In the genomic region with DNA sequence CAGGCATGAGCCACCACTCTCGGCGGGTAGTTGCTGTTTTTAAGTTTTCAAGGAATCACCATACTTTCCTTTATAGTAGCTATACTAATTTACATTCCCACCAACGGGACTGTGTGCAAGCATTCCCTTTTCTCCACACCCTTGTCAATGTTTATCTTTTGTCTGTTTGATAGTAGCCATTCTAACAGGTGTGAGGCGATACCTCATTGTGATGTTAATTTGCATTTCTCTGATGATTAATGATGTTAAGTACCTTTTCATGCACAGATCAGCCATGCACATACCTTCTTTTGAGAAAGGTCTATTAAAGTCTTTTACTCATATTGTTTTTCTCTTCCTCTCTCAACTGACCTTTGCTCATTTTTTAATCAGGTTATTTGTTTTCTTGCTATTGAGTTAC, we compare ENCODE assay signal across 22 cellular contexts. TPM values are rescaled to one million over a fixed set of nuclear protein-coding genes. Genes with fewer than 3 reads are reported as not detected.
A peak's percentile ranks its signal among the peaks of the same experiment; 100 is the strongest.
DNase-seq lines count a peak whose midpoint lies in the region; ATAC-seq and TF ChIP-seq lines count a peak whose summit lies in the region.
"Had no signal": no experiment of that assay in that cellular context is flagged by ENCODE, and none has a peak within 500 bp of the region (broad histone marks: within the 10 kb centered on the region; RNA-seq: fewer than 3 reads in every experiment).

No MANE protein-coding gene starts in this region.

- CTCF ChIA-PET in activated CD4-positive, alpha-beta memory T cell treated with anti-CD3 and anti-CD28 coated beads for 36 hours (lab: Charles Lee), result interaction anchor here (0.9 kb wide), 1 partner anchor 20 kb away, joined by 4 read pairs; no protein-coding TSS in a partner anchor
- CTCF ChIA-PET in activated CD4-positive, alpha-beta memory T cell treated with anti-CD3 and anti-CD28 coated beads, Interleukin-2, amount 10 ng/mL, durations not matched to agents 7 days and 5 days (lab: Charles Lee), result no interaction called here

- H3K36me3 ChIP-seq in GM23338 (ENCODE audit: insufficient read depth), result no peaks in the 10 kb centered on the region
- no peaks in the 10 kb centered on the region for H3K36me3 ChIP-seq in MG63
- H3K36me3 ChIP-seq: heart left ventricle, pancreas had no signal

- H3K4me3 ChIP-seq in GM23338 (no peak overlapping the region), MG63 (no peak overlapping the region)
- H3K4me3 ChIP-seq: heart left ventricle, pancreas had no signal

- no peaks in the 10 kb centered on the region for H3K27me3 Mint-ChIP-seq in activated CD4-positive, alpha-beta memory T cell treated with anti-CD3 and anti-CD28 coated beads for 36 hours
- no peaks in the 10 kb centered on the region for H3K27me3 Mint-ChIP-seq in activated CD4-positive, alpha-beta memory T cell treated with anti-CD3 and anti-CD28 coated beads, Interleukin-2, amount 10 ng/mL, durations not matched to agents 7 days and 5 days
- peaks cover 2% of the 10 kb centered on the region for H3K27me3 Mint-ChIP-seq in GM23338 (ENCODE audit: insufficient read depth, low read depth, poor library complexity)
- no peaks in the 10 kb centered on the region for H3K27me3 Mint-ChIP-seq in activated naive CD8-positive, alpha-beta T cell
- no peaks in the 10 kb centered on the region for H3K27me3 Mint-ChIP-seq in natural killer cell (ENCODE audit: low read depth in 2 of 2)

- peaks cover 66% of the 10 kb centered on the region for H3K4me1 Mint-ChIP-seq in activated CD4-positive, alpha-beta memory T cell treated with anti-CD3 and anti-CD28 coated beads for 36 hours (ENCODE audit: low read depth)
- H3K4me1 Mint-ChIP-seq in activated CD4-positive, alpha-beta memory T cell treated with anti-CD3 and anti-CD28 coated beads, Interleukin-2, amount 10 ng/mL, durations not matched to agents 7 days and 5 days, result peaks cover 10% of the 10 kb centered on the region
- H3K4me1 Mint-ChIP-seq in GM23338 (peaks cover 7% of the 10 kb centered on the region), natural killer cell (peaks cover 45 to 51% of the 10 kb centered on the region in 2 donors)
- H3K4me1 Mint-ChIP-seq in activated naive CD8-positive, alpha-beta T cell (ENCODE audit: low read depth), result peaks cover 62% of the 10 kb centered on the region
- H3K4me1 Mint-ChIP-seq: nephron progenitor cell had no signal

- ATAC-seq in GM23338, result no peak
- ATAC-seq in natural killer cell, result no peak
- ATAC-seq: heart left ventricle, left cardiac atrium, pancreas, Right ventricle myocardium inferior, sciatic nerve had no signal

- no peak for DNase-seq in activated CD4-positive, alpha-beta memory T cell treated with anti-CD3 and anti-CD28 coated beads for 36 hours
- no peak for DNase-seq in activated CD4-positive, alpha-beta memory T cell treated with anti-CD3 and anti-CD28 coated beads, Interleukin-2, amount 10 ng/mL, durations not matched to agents 7 days and 5 days
- DNase-seq in GM23338 (ENCODE audit: low spot score) (no peak), natural killer cell (no peak), MG63 (no peak), NCI-H446 treated with DMSO at 0.1 percent for 48 hours (lab: John Stamatoyannopoulos, UW) (no peak), ecto neural progenitor cell (ENCODE audit: low spot score) (no peak)
- DNase-seq: activated gamma-delta T cell; aorta; central memory CD4-positive, alpha-beta T cell; H9; heart left ventricle; left cardiac atrium; NCI-H1436 treated with DMSO at 0.1 percent for 48 hours; nephron progenitor cell; pancreas; stimulated activated CD4-positive, alpha-beta T cell treated with anti-CD3 and anti-CD28 coated beads, Interleukin-15, amount 100 ng/mL, for 24 hours; substantia nigra; SW 1271 had no signal

- POLR2A ChIA-PET in activated CD4-positive, alpha-beta memory T cell treated with anti-CD3 and anti-CD28 coated beads for 36 hours (lab: Charles Lee), result no interaction called here
- POLR2A ChIA-PET in activated CD4-positive, alpha-beta memory T cell treated with anti-CD3 and anti-CD28 coated beads, Interleukin-2, amount 10 ng/mL, durations not matched to agents 7 days and 5 days (lab: Charles Lee), result no interaction called here

- no peak overlapping the region for H3K4me3 Mint-ChIP-seq in activated CD4-positive, alpha-beta memory T cell treated with anti-CD3 and anti-CD28 coated beads for 36 hours
- no peak overlapping the region for H3K4me3 Mint-ChIP-seq in activated CD4-positive, alpha-beta memory T cell treated with anti-CD3 and anti-CD28 coated beads, Interleukin-2, amount 10 ng/mL, durations not matched to agents 7 days and 5 days
- H3K4me3 Mint-ChIP-seq in GM23338 (no peak overlapping the region), natural killer cell (no peak overlapping the region)
- H3K4me3 Mint-ChIP-seq in activated naive CD8-positive, alpha-beta T cell, result peak overlapping the region; percentile 49
- H3K4me3 Mint-ChIP-seq: H9, nephron progenitor cell had no signal

- H3K9me3 Mint-ChIP-seq in activated CD4-positive, alpha-beta memory T cell treated with anti-CD3 and anti-CD28 coated beads for 36 hours, result no peaks in the 10 kb centered on the region
- H3K9me3 Mint-ChIP-seq in activated CD4-positive, alpha-beta memory T cell treated with anti-CD3 and anti-CD28 coated beads, Interleukin-2, amount 10 ng/mL, durations not matched to agents 7 days and 5 days, result no peaks in the 10 kb centered on the region
- no peaks in the 10 kb centered on the region; the same call in 1 of the 3 replicates for H3K9me3 Mint-ChIP-seq in GM23338
- no peaks in the 10 kb centered on the region for H3K9me3 Mint-ChIP-seq in activated naive CD8-positive, alpha-beta T cell (ENCODE audit: low read depth)
- no peaks in the 10 kb centered on the region for H3K9me3 Mint-ChIP-seq in natural killer cell
- H3K9me3 Mint-ChIP-seq: H9 had no signal

- no peak overlapping the region for H2AFZ ChIP-seq in GM23338

- H4K20me1 ChIP-seq in GM23338 (replicated peaks; ENCODE audit: insufficient read depth), result no peaks in the 10 kb centered on the region

- no peak overlapping the region for H3K4me2 ChIP-seq in GM23338

- no peaks in the 10 kb centered on the region for H3K9me2 ChIP-seq in GM23338 (ENCODE audit: insufficient read depth)

- H3K79me2 ChIP-seq in GM23338 (replicated peaks; ENCODE audit: insufficient read depth), result no peaks in the 10 kb centered on the region

- H3F3A ChIP-seq in GM23338 (replicated peaks; ENCODE audit: low read depth), result no peaks in the 10 kb centered on the region

- H3K27me3 ChIP-seq in GM23338 (ENCODE audit: insufficient read depth) (no peaks in the 10 kb centered on the region), MG63 (no peaks in the 10 kb centered on the region)
- H3K27me3 ChIP-seq: heart left ventricle, pancreas had no signal

- 0 out of 2 replicates have a peak, but pooled peaks cover 6% of the 10 kb centered on the region for H3K4me1 ChIP-seq in GM23338 (ENCODE audit: insufficient read depth)
- H3K4me1 ChIP-seq: pancreas had no signal

- peaks cover 3% of the 10 kb centered on the region for H3K36me3 Mint-ChIP-seq in activated CD4-positive, alpha-beta memory T cell treated with anti-CD3 and anti-CD28 coated beads for 36 hours
- peaks cover 6% of the 10 kb centered on the region for H3K36me3 Mint-ChIP-seq in activated CD4-positive, alpha-beta memory T cell treated with anti-CD3 and anti-CD28 coated beads, Interleukin-2, amount 10 ng/mL, durations not matched to agents 7 days and 5 days (ENCODE audit: low read depth)
- no peaks in the 10 kb centered on the region for H3K36me3 Mint-ChIP-seq in GM23338 (ENCODE audit: low read depth)
- peaks cover 12% of the 10 kb centered on the region for H3K36me3 Mint-ChIP-seq in activated naive CD8-positive, alpha-beta T cell
- no peaks in the 10 kb centered on the region for H3K36me3 Mint-ChIP-seq in natural killer cell

- no peak overlapping the region; the same call in 1 of the 2 replicates for H3K27ac ChIP-seq in GM23338 (ENCODE audit: low read depth)
- H3K27ac ChIP-seq: heart left ventricle, pancreas had no signal

- no peaks in the 10 kb centered on the region for H3K9me3 ChIP-seq in MG63
- H3K9me3 ChIP-seq: pancreas had no signal

- no peak for TF ChIP-seq CTCF in GM23338 (conservative IDR thresholded peaks at IDR 0.05; ENCODE audit: low read depth in 2 of 2)
- no peak for TF ChIP-seq CTCF in natural killer cell (IDR thresholded peaks at IDR 0.05)

- intact Hi-C loops in activated CD4-positive, alpha-beta memory T cell treated with anti-CD3 and anti-CD28 coated beads for 36 hours (cut with micrococcal nuclease), result loop anchor here (2.0 kb wide), 1 partner anchor 24 kb away; no protein-coding TSS in a partner anchor
- intact Hi-C loops in natural killer cell (cut with micrococcal nuclease), result no loop called here

- H3K27ac Mint-ChIP-seq in activated CD4-positive, alpha-beta memory T cell treated with anti-CD3 and anti-CD28 coated beads for 36 hours, result peak overlapping the region; percentile 10
- H3K27ac Mint-ChIP-seq in activated CD4-positive, alpha-beta memory T cell treated with anti-CD3 and anti-CD28 coated beads, Interleukin-2, amount 10 ng/mL, durations not matched to agents 7 days and 5 days, result no peak overlapping the region
- no peak overlapping the region for H3K27ac Mint-ChIP-seq in GM23338
- H3K27ac Mint-ChIP-seq in activated naive CD8-positive, alpha-beta T cell, result peak overlapping the region; percentile 81
- peak overlapping the region; percentile 47 to 73 for H3K27ac Mint-ChIP-seq in natural killer cell
- H3K27ac Mint-ChIP-seq: H9, nephron progenitor cell had no signal

RNA-seq across cellular contexts. Expression of a gene that starts 43.0 kb away (rescaled TPM):
- 100 to 1,000 TPM; 570 to 573 TPM for total RNA-seq in activated CD4-positive, alpha-beta memory T cell treated with anti-CD3 and anti-CD28 coated beads for 36 hours
- 100 to 1,000 TPM; 456 to 464 TPM for total RNA-seq in activated CD4-positive, alpha-beta memory T cell treated with anti-CD3 and anti-CD28 coated beads, Interleukin-2, amount 10 ng/mL, durations not matched to agents 7 days and 5 days
- 24.5 and 30.9 TPM in 2 replicates for total RNA-seq in GM23338 (2014; rRNA removed; shearing (Covaris generic))
- 19.1 and 19.7 TPM in 2 replicates for polyA plus RNA-seq in GM23338 (2016; fragmentation: Nextera tagmentation; extraction: Ambion mirVana)
- 100 to 1,000 TPM; 409 to 438 (median 438) TPM for total RNA-seq in natural killer cell
- total RNA-seq in MG63 (2014; rRNA removed; shearing (Covaris generic); ENCODE audit: low replicate concordance), result 7.5 and 29.8 TPM in 2 replicates

Comparison
In these comparisons a context has a peak if more than half of its experiments do, and no peak if none do; other contexts are left out.
1. H3K27ac Mint-ChIP-seq: peak in activated CD4-positive, alpha-beta memory T cell treated with anti-CD3 and anti-CD28 coated beads for 36 hours (single experiment), activated naive CD8-positive, alpha-beta T cell (single experiment) and natural killer cell (2 of 2); none in activated CD4-positive, alpha-beta memory T cell treated with anti-CD3 and anti-CD28 coated beads, Interleukin-2, amount 10 ng/mL, durations not matched to agents 7 days and 5 days (single experiment) and GM23338 (single experiment).
2. RNA of a gene that starts 43.0 kb away (total RNA-seq): 570 to 573 TPM in activated CD4-positive, alpha-beta memory T cell treated with anti-CD3 and anti-CD28 coated beads for 36 hours, 456 to 464 TPM in activated CD4-positive, alpha-beta memory T cell treated with anti-CD3 and anti-CD28 coated beads, Interleukin-2, amount 10 ng/mL, durations not matched to agents 7 days and 5 days and 409 to 438 TPM in natural killer cell; 24.5 to 30.9 TPM in GM23338 and 7.5 to 29.8 TPM in MG63; every median in the first group is over 10 times any median in the second.